ENCODE assay signal across 24 cellular contexts in the genomic region with DNA sequence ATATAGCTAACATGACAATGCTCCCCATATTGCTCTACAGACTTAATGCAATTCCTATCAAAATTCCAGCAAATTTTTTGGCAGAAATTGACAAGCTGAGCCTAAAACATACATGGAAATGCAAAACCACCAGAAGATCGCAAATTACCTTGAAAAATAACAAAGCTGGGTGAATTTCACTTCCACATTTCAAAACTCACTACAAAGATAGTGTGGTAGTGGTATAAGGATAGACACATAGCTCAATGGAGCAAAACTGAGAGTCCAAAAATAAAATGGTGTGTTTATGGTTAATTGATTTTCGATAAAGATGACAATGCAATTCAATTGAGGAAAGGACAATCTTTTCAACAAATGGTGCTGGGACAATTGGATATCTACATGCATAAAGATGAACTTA.
DNase-seq lines count a peak whose midpoint lies in the region; ATAC-seq and TF ChIP-seq lines count a peak whose summit lies in the region.
"Had no signal": no experiment of that assay in that cellular context is flagged by ENCODE, and none has a peak within 500 bp of the region (broad histone marks: within the 10 kb centered on the region; RNA-seq: fewer than 3 reads in every experiment).

No MANE protein-coding gene starts in this region.

- TF ChIP-seq POLR2A in upper lobe of left lung (IDR thresholded peaks at IDR 0.05), result no peak

- H3K4me2 ChIP-seq in BLaER1 treated with 17β-estradiol and CSF1 and Interleukin-3, amounts not matched to agents 10 nM and 100 nM, result peak overlapping the region in 9 of 11 experiments; percentile 15 to 56 (median 40); a peak in 16 of 22 replicates
- H3K4me2 ChIP-seq: SK-N-SH had no signal

- peaks cover 0 to 26% (median 18%) of the 10 kb centered on the region in 10 experiments; a peak in 14 of 20 replicates for H3K4me1 ChIP-seq in BLaER1 treated with 17β-estradiol and CSF1 and Interleukin-3, amounts not matched to agents 10 nM and 100 nM
- no peaks in the 10 kb centered on the region for H3K4me1 ChIP-seq in upper lobe of left lung
- H3K4me1 ChIP-seq: ascending aorta, left lung, prostate gland, stomach had no signal

- peaks cover 1% of the 10 kb centered on the region for H3K9me3 Mint-ChIP-seq in chondrocyte (ENCODE audit: low read depth)
- H3K9me3 Mint-ChIP-seq: activated T-cell treated with anti-CD3 and anti-CD28 coated beads, Interleukin-2, amount 50 U/mL, for 4 hours; CD4-positive, CD25-positive, alpha-beta regulatory T cell had no signal

- no peaks in the 10 kb centered on the region for H4K20me1 ChIP-seq in BLaER1 treated with 17β-estradiol and CSF1 and Interleukin-3, amounts not matched to agents 10 nM and 100 nM

- peak; percentile 54 for ATAC-seq in GM18870 (IDR thresholded peaks at IDR 0.05; ENCODE audit: unreplicated experiment)
- peak; percentile 73 for ATAC-seq in GM21723 (IDR thresholded peaks at IDR 0.05; ENCODE audit: unreplicated experiment)
- ATAC-seq in upper lobe of left lung (ENCODE audit: low FRiP score in 2 of 2), result no peak
- ATAC-seq: activated T-cell treated with anti-CD3 and anti-CD28 coated beads, Interleukin-2, amount 50 U/mL, for 4 hours; left lung had no signal

- H3K9ac ChIP-seq in BLaER1 treated with 17β-estradiol and CSF1 and Interleukin-3, amounts not matched to agents 10 nM and 100 nM, result no peak overlapping the region
- H3K9ac ChIP-seq: SK-N-SH had no signal

- TF ChIP-seq EP300 in upper lobe of left lung (IDR thresholded peaks at IDR 0.05), result no peak

- no peaks in the 10 kb centered on the region for H3K27me3 Mint-ChIP-seq in chondrocyte (ENCODE audit: low read depth)
- H3K27me3 Mint-ChIP-seq: CD4-positive, CD25-positive, alpha-beta regulatory T cell had no signal

- no peak for TF ChIP-seq CTCF in chondrocyte (IDR thresholded peaks at IDR 0.05)
- no peak for TF ChIP-seq CTCF in upper lobe of left lung (IDR thresholded peaks at IDR 0.05)

- WGBS in upper lobe of left lung, 2 donors, result 68 to 89% methylated on average over 2 of the region's 2 CpGs

- H3K36me3 Mint-ChIP-seq in chondrocyte (ENCODE audit: low read depth), result no peaks in the 10 kb centered on the region
- H3K36me3 Mint-ChIP-seq: CD4-positive, CD25-positive, alpha-beta regulatory T cell had no signal

- no peaks in the 10 kb centered on the region for H3K4me1 Mint-ChIP-seq in chondrocyte (ENCODE audit: low read depth)
- H3K4me1 Mint-ChIP-seq: CD4-positive, CD25-positive, alpha-beta regulatory T cell had no signal

- peak overlapping the region in 1 of 11 experiments; percentile 16; a peak in 1 of 22 replicates for H3K27ac ChIP-seq in BLaER1 treated with 17β-estradiol and CSF1 and Interleukin-3, amounts not matched to agents 10 nM and 100 nM
- no peak overlapping the region for H3K27ac ChIP-seq in upper lobe of left lung
- H3K27ac ChIP-seq: ascending aorta, left lung, prostate gland, stomach had no signal

- no peaks in the 10 kb centered on the region for H3K27me3 ChIP-seq in BLaER1 treated with 17β-estradiol and CSF1 and Interleukin-3, amounts not matched to agents 10 nM and 100 nM
- H3K27me3 ChIP-seq in H7 (ENCODE audit: control insufficient read depth, insufficient read depth, low read length) (no peaks in the 10 kb centered on the region), upper lobe of left lung (no peaks in the 10 kb centered on the region)
- H3K27me3 ChIP-seq: ascending aorta, left lung, stomach had no signal

- H3K36me3 ChIP-seq in BLaER1 treated with 17β-estradiol and CSF1 and Interleukin-3, amounts not matched to agents 10 nM and 100 nM, result no peaks in the 10 kb centered on the region
- H3K36me3 ChIP-seq in H7 (replicated peaks; ENCODE audit: control insufficient read depth, insufficient read depth, low read length) (no peaks in the 10 kb centered on the region), upper lobe of left lung (no peaks in the 10 kb centered on the region)
- H3K36me3 ChIP-seq: ascending aorta, left lung, prostate gland, stomach had no signal

- H3K4me3 Mint-ChIP-seq in chondrocyte (ENCODE audit: unreplicated experiment), result no peak overlapping the region
- H3K4me3 Mint-ChIP-seq: activated T-cell treated with anti-CD3 and anti-CD28 coated beads, Interleukin-2, amount 50 U/mL, for 4 hours; CD4-positive, CD25-positive, alpha-beta regulatory T cell had no signal

- H3K27ac Mint-ChIP-seq in chondrocyte (ENCODE audit: unreplicated experiment), result no peak overlapping the region
- H3K27ac Mint-ChIP-seq: CD4-positive, CD25-positive, alpha-beta regulatory T cell had no signal

- peaks cover 0 to 12% (median 0%) of the 10 kb centered on the region in 11 experiments; a peak in 3 of 22 replicates for H3K9me3 ChIP-seq in BLaER1 treated with 17β-estradiol and CSF1 and Interleukin-3, amounts not matched to agents 10 nM and 100 nM (replicated peaks in 1 of 11)
- no peaks in the 10 kb centered on the region for H3K9me3 ChIP-seq in upper lobe of left lung
- H3K9me3 ChIP-seq: ascending aorta, left lung, prostate gland, SK-N-SH, stomach had no signal

- DNase-seq in NAMALWA (ENCODE audit: low spot score) (peak; percentile 45), chondrocyte (ENCODE audit: low spot score) (no peak), H7 (no peak), upper lobe of left lung (no peak), NCI-H1105 treated with DMSO at 0.1 percent for 48 hours (lab: John Stamatoyannopoulos, UW) (no peak)
- DNase-seq: activated naive CD4-positive, alpha-beta T cell treated with anti-CD3 and anti-CD28 coated beads, Interleukin-2, amount 50 U/mL, for 16 hours; activated T-cell treated with anti-CD3 and anti-CD28 coated beads, Interleukin-2, amount 50 U/mL, for 4 hours; CD4-positive, CD25-positive, alpha-beta regulatory T cell; cerebellar nuclear complex; KG1; left lung; NCI-H1092; NCI-H2081; NCI-H510A; NK-92 treated with Interleukin-12 subunit alpha and Interleukin-12 subunit beta, amount 100 ng/mL, for 24 hours; RPMI8226; SK-N-SH; stimulated activated CD4-positive, alpha-beta T cell treated with anti-CD3 and anti-CD28 coated beads, Interleukin-4, amount 100 ng/mL, for 1 hour; stomach had no signal

- no peak overlapping the region for H3K4me3 ChIP-seq in BLaER1 treated with 17β-estradiol and CSF1 and Interleukin-3, amounts not matched to agents 10 nM and 100 nM
- H3K4me3 ChIP-seq in H7 (ENCODE audit: insufficient read depth, low read depth, low read length), result no peak overlapping the region
- H3K4me3 ChIP-seq in upper lobe of left lung, result no peak overlapping the region
- H3K4me3 ChIP-seq: ascending aorta, left lung, prostate gland, stomach had no signal

Comparison
In these comparisons a context has a peak if more than half of its experiments do, and no peak if none do; other contexts are left out.
1. ATAC-seq: peak in GM18870 (single experiment) and GM21723 (single experiment); none in upper lobe of left lung (0 of 2).